ENCODE assay signal across 1 cellular context in the genomic region with DNA sequence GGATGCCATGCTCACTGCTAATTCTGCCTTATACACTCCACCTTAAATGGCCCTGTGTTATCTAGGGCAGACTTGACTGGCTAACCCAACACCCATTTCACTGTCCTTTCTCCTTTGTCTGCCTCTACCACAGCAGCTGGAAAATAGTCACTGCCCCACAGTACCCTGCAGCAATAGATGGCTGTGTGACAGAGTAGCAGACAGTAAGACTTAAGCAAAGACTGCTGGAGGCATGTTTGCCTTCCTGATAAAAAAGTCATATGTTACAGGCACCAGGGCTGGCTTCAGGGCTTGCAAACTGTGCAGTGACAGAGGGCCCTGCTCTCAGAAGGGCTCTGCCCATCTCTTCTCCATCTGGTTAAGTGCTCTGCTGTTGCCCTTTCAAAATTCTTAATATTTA.
TF ChIP-seq lines count a peak whose summit lies in the region.

No MANE protein-coding gene starts in this region.

TF ChIP-seq in SK-N-SH treated with all-trans-retinoic acid at 6 μM for 48 hours, 23 proteins besides CTCF, POLR2A, EP300 and RAD21 (continued from another document):
- TF ChIP-seq, protein P1, sequence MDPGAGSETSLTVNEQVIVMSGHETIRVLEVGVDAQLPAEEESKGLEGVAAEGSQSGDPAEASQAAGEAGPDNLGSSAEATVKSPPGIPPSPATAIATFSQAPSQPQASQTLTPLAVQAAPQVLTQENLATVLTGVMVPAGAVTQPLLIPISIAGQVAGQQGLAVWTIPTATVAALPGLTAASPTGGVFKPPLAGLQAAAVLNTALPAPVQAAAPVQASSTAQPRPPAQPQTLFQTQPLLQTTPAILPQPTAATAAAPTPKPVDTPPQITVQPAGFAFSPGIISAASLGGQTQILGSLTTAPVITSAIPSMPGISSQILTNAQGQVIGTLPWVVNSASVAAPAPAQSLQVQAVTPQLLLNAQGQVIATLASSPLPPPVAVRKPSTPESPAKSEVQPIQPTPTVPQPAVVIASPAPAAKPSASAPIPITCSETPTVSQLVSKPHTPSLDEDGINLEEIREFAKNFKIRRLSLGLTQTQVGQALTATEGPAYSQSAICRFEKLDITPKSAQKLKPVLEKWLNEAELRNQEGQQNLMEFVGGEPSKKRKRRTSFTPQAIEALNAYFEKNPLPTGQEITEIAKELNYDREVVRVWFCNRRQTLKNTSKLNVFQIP (CRISPR knock-in tag; IDR thresholded peaks at IDR 0.05; ENCODE audit: borderline replicate concordance, low read depth), result no peak
- TF ChIP-seq GLIS3 (CRISPR knock-in tag; IDR thresholded peaks at IDR 0.05), result no peak
- no peak for TF ChIP-seq BACH2 (CRISPR knock-in tag; IDR thresholded peaks at IDR 0.05; ENCODE audit: borderline replicate concordance)
- no peak for TF ChIP-seq PPARA (CRISPR knock-in tag; IDR thresholded peaks at IDR 0.05; ENCODE audit: borderline replicate concordance)
- TF ChIP-seq, protein P2, sequence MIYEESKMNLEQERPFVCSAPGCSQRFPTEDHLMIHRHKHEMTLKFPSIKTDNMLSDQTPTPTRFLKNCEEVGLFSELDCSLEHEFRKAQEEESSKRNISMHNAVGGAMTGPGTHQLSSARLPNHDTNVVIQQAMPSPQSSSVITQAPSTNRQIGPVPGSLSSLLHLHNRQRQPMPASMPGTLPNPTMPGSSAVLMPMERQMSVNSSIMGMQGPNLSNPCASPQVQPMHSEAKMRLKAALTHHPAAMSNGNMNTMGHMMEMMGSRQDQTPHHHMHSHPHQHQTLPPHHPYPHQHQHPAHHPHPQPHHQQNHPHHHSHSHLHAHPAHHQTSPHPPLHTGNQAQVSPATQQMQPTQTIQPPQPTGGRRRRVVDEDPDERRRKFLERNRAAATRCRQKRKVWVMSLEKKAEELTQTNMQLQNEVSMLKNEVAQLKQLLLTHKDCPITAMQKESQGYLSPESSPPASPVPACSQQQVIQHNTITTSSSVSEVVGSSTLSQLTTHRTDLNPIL (CRISPR knock-in tag; IDR thresholded peaks at IDR 0.05; ENCODE audit: low read depth), result no peak
- no peak for TF ChIP-seq ZFP30 (CRISPR knock-in tag; IDR thresholded peaks at IDR 0.05)
- no peak for TF ChIP-seq ZC3H10 (CRISPR knock-in tag; IDR thresholded peaks at IDR 0.05)
